ENCODE assay signal across 18 cellular contexts in genomic region chr12:133124674-133125073, GRCh38.
"Had no signal": no experiment of that assay in that cellular context is flagged by ENCODE, and none has a peak within 500 bp of the region (broad histone marks: within the 10 kb centered on the region; RNA-seq: fewer than 3 reads in every experiment).

No MANE protein-coding gene starts in this region.

- H3K27me3 Mint-ChIP-seq: memory B cell; naive B cell; stimulated activated naive B cell treated with anti-CD40 and anti-IgM and Interleukin-4, amounts not matched to agents 10 μg/mL and 1 μg/mL and 100 μg/mL, for 72 hours; stimulated activated naive CD8-positive, alpha-beta T cell treated with anti-CD3 and anti-CD28 coated beads, Interleukin-15, Interleukin-2, amounts not matched to agents 100 ng/mL and 50 ng/mL, for 24 hours had no signal

- DNase-seq: dermis blood vessel endothelial cell; effector memory CD4-positive, alpha-beta T cell; left ventricle myocardium superior; naive B cell; nucleus accumbens; psoas muscle; right cardiac atrium; sigmoid colon; spleen; stimulated activated naive B cell treated with anti-CD40 and anti-IgM and Interleukin-4, amounts not matched to agents 10 μg/mL and 1 μg/mL and 100 μg/mL, for 72 hours; thyroid gland; trophoblast cell had no signal

- H3K27me3 ChIP-seq: sigmoid colon, spleen, thyroid gland, vagina had no signal

- H3K4me3 Mint-ChIP-seq: memory B cell; stimulated activated naive B cell treated with anti-CD40 and anti-IgM and Interleukin-4, amounts not matched to agents 10 μg/mL and 1 μg/mL and 100 μg/mL, for 72 hours; stimulated activated naive CD8-positive, alpha-beta T cell treated with anti-CD3 and anti-CD28 coated beads, Interleukin-15, Interleukin-2, amounts not matched to agents 100 ng/mL and 50 ng/mL, for 24 hours had no signal

- H3K27ac ChIP-seq: coronary artery, psoas muscle, sigmoid colon, spleen, thyroid gland, vagina had no signal

- ATAC-seq: left ventricle myocardium superior; psoas muscle; right cardiac atrium; stimulated activated naive B cell treated with anti-CD40 and anti-IgM and Interleukin-4, amounts not matched to agents 10 μg/mL and 1 μg/mL and 100 μg/mL, for 72 hours had no signal

- H3K4me1 Mint-ChIP-seq: nephron had no signal

- H3K27ac Mint-ChIP-seq: memory B cell; nephron; stimulated activated naive CD8-positive, alpha-beta T cell treated with anti-CD3 and anti-CD28 coated beads, Interleukin-15, Interleukin-2, amounts not matched to agents 100 ng/mL and 50 ng/mL, for 24 hours had no signal

- H3K4me1 ChIP-seq: psoas muscle, vagina had no signal

- H3K4me3 ChIP-seq: coronary artery, lung, psoas muscle, sigmoid colon, spleen, thyroid gland, vagina had no signal
